ENCODE assay signal across 9 cellular contexts in genomic region chr18:54357082-54357659, GRCh38. TPM values are rescaled to one million over a fixed set of nuclear protein-coding genes. Genes with fewer than 3 reads are reported as not detected.
DNase-seq lines count a peak whose midpoint lies in the region; ATAC-seq, FAIRE-seq and TF ChIP-seq lines count a peak whose summit lies in the region.
"Had no signal": no experiment of that assay in that cellular context is flagged by ENCODE, and none has a peak within 500 bp of the region (broad histone marks: within the 10 kb centered on the region; RNA-seq: fewer than 3 reads in every experiment).

No MANE protein-coding gene starts in this region.

- no peak for TF ChIP-seq POLR2A in H54 (IDR thresholded peaks at IDR 0.05; ENCODE audit: low read depth, low read length)

- no peaks in the 10 kb centered on the region for H3K9me2 ChIP-seq in PC-9 (ENCODE audit: insufficient read depth)

- DNase-seq in SIG-M5 treated with dmso at 0.1 percent for 504 hours (lab: John Stamatoyannopoulos, UW; ENCODE audit: unreplicated experiment) (peak; percentile 23), SIG-M5 (lab: John Stamatoyannopoulos, UW) (no peak), PC-9 (no peak), mesenteric fat pad (ENCODE audit: low spot score) (no peak), H54 (ENCODE audit: insufficient read length, low spot score) (no peak)
- no peak for DNase-seq in natural killer cell treated with Interleukin-12 subunit alpha and Interleukin-12 subunit beta and Interleukin-15 and Interleukin-18, amount 100 ng/mL, for 72 hours (ENCODE audit: low spot score)

- intact Hi-C loops in PC-9 (cut with micrococcal nuclease; ENCODE audit: unreplicated experiment) = loop anchor here (2.0 to 10.0 kb wide), 2 partner anchors 82 to 132 kb away; partner anchors contain the start of gene MBD2

- no peaks in the 10 kb centered on the region for H3K9me3 Mint-ChIP-seq in natural killer cell treated with Interleukin-12 subunit alpha and Interleukin-12 subunit beta and Interleukin-15 and Interleukin-18, amount 100 ng/mL, for 72 hours

- H3K79me2 ChIP-seq in PC-9 (ENCODE audit: low read depth) = peaks cover 6% of the 10 kb centered on the region; the same call in 1 of the 2 replicates

- CTCF ChIA-PET in PC-9 (lab: Charles Lee) = interaction anchor here (0.6 to 0.8 kb wide), 2 partner anchors 134 to 675 kb away, joined by 3 to 4 read pairs; no protein-coding TSS in a partner anchor

- peak; percentile 43 for ATAC-seq in HG02852 (IDR thresholded peaks at IDR 0.05; ENCODE audit: unreplicated experiment)
- no peak for ATAC-seq in natural killer cell treated with Interleukin-12 subunit alpha and Interleukin-12 subunit beta and Interleukin-15 and Interleukin-18, amount 100 ng/mL, for 72 hours

- peak overlapping the region; percentile 93 for H3K4me3 ChIP-seq in PC-9
- peak overlapping the region; percentile 40 for H3K4me3 ChIP-seq in endocrine pancreas (ENCODE audit: control insufficient read depth, insufficient read depth, low read length)

- H3K36me3 ChIP-seq in PC-9 (ENCODE audit: low read depth) (no peaks in the 10 kb centered on the region), endocrine pancreas (ENCODE audit: control insufficient read depth, insufficient read depth, low read length) (no peaks in the 10 kb centered on the region)

- FAIRE-seq in H54 (lab: Jason Lieb, UNC) = no peak
- FAIRE-seq: endometrium had no signal

- H3K4me1 ChIP-seq in PC-9 (replicated peaks; ENCODE audit: insufficient read depth) = peaks cover 13% of the 10 kb centered on the region
- H3K4me1 ChIP-seq in endocrine pancreas (ENCODE audit: control insufficient read depth, insufficient read depth, low read length) = no peaks in the 10 kb centered on the region

- TF ChIP-seq CTCF in PC-9 (conservative IDR thresholded peaks at IDR 0.05) = no peak

- H3K27ac Mint-ChIP-seq in natural killer cell treated with Interleukin-12 subunit alpha and Interleukin-12 subunit beta and Interleukin-15 and Interleukin-18, amount 100 ng/mL, for 72 hours = peak overlapping the region; percentile 94 to 96

- peaks cover 13% of the 10 kb centered on the region for H3K36me3 Mint-ChIP-seq in natural killer cell treated with Interleukin-12 subunit alpha and Interleukin-12 subunit beta and Interleukin-15 and Interleukin-18, amount 100 ng/mL, for 72 hours

- no peaks in the 10 kb centered on the region for H3K27me3 ChIP-seq in PC-9 (ENCODE audit: insufficient read depth, low read depth)
- H3K27me3 ChIP-seq in endocrine pancreas (ENCODE audit: control insufficient read depth, insufficient read depth, low read length) = no peaks in the 10 kb centered on the region

- POLR2A ChIA-PET in PC-9 (lab: Charles Lee; ENCODE audit: unreplicated experiment) = no interaction called here

- H2AFZ ChIP-seq in PC-9 = peak overlapping the region; percentile 97

- peak overlapping the region; percentile 91 for H3K4me2 ChIP-seq in PC-9

- H3K27me3 Mint-ChIP-seq in natural killer cell treated with Interleukin-12 subunit alpha and Interleukin-12 subunit beta and Interleukin-15 and Interleukin-18, amount 100 ng/mL, for 72 hours = peaks cover 2 to 11% of the 10 kb centered on the region in 2 donors

- peak overlapping the region; percentile 65 for H3K9ac ChIP-seq in endocrine pancreas (ENCODE audit: control insufficient read depth, insufficient read depth, low read length)

- H3K9me3 ChIP-seq in PC-9 (ENCODE audit: insufficient read depth, low read depth) (no peaks in the 10 kb centered on the region), endocrine pancreas (ENCODE audit: control insufficient read depth, low read length) (no peaks in the 10 kb centered on the region)

- TSS peak; percentile 28 for BruUV-seq in PC-9 (replicated peaks; lab: Mats Ljungman, UMichigan)

- H4K20me1 ChIP-seq in PC-9 (ENCODE audit: insufficient read depth) = no peaks in the 10 kb centered on the region

- H3K4me3 Mint-ChIP-seq in natural killer cell treated with Interleukin-12 subunit alpha and Interleukin-12 subunit beta and Interleukin-15 and Interleukin-18, amount 100 ng/mL, for 72 hours = peak overlapping the region; percentile 97

- H3K27ac ChIP-seq in PC-9 = no peak overlapping the region

- H3F3A ChIP-seq in PC-9 (ENCODE audit: insufficient read depth, low read depth) = no peaks in the 10 kb centered on the region

- peaks cover 19% of the 10 kb centered on the region in 2 donors for H3K4me1 Mint-ChIP-seq in natural killer cell treated with Interleukin-12 subunit alpha and Interleukin-12 subunit beta and Interleukin-15 and Interleukin-18, amount 100 ng/mL, for 72 hours (ENCODE audit: low read depth in 2 of 2)

RNA-seq across cellular contexts. Expression of gene STARD6, which starts 0.5 kb away (rescaled TPM):
- total RNA-seq in PC-9 (2021) = not detected in 2 replicates
- not detected for total RNA-seq in natural killer cell treated with Interleukin-12 subunit alpha and Interleukin-12 subunit beta and Interleukin-15 and Interleukin-18, amount 100 ng/mL, for 72 hours
- not detected for total RNA-seq in mesenteric fat pad

RNA-seq across cellular contexts. Expression of gene C18orf54, which starts 0.5 kb away (rescaled TPM):
- 6.7 and 7.6 TPM in 2 replicates for total RNA-seq in PC-9 (2021)
- 10 to 100 TPM in 1 of 2 donors, 1 to 10 TPM in 1; 5.9 to 12.4 TPM for total RNA-seq in natural killer cell treated with Interleukin-12 subunit alpha and Interleukin-12 subunit beta and Interleukin-15 and Interleukin-18, amount 100 ng/mL, for 72 hours
- 1.3 TPM for total RNA-seq in mesenteric fat pad
